8 cellular contexts compared by ENCODE assay signal in the genomic region with DNA sequence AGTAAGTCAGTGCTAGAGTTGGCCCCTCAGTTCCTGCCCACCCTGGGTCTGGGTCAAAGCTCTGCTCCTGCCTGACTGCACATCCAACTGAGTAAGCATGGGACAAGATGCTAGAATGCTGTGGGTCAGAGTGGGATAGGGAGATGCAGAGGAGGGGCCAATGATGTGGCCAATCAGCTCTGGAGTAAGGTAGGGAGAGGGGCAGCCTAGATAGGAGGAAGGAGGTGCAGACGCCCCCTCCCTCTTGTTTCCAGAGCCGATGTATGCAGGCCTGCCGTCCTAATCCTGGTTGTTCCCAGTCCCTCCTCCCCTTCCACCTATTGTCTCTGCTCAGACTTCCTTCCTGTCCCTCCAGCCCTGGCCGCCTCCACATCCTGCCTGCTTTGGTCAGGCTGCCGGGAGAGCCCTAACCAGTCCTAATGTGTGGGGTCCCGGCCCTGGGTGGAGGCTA. TPM values are rescaled to one million over a fixed set of nuclear protein-coding genes. Genes with fewer than 3 reads are reported as not detected.
DNase-seq lines count a peak whose midpoint lies in the region; ATAC-seq and TF ChIP-seq lines count a peak whose summit lies in the region.

No MANE protein-coding gene starts in this region.

- H3K4me2 ChIP-seq in GM23248 (ENCODE audit: unreplicated experiment): peak overlapping the region; percentile 57

- DNase-seq in GM23248: no peak
- peak; percentile 72 for DNase-seq in WERI-Rb-1
- DNase-seq in cardiac septum (ENCODE audit: low spot score): peak; percentile 88
- DNase-seq in retina: peak; percentile 52
- DNase-seq in NCI-H187 (lab: John Stamatoyannopoulos, UW): no peak
- DNase-seq in HEK293T (ENCODE audit: extremely low spot score): no peak
- DNase-seq in KBM-7: no peak

- no peaks in the 10 kb centered on the region for H3K9me3 ChIP-seq in GM23248 (ENCODE audit: low read depth)
- H3K9me3 ChIP-seq in WERI-Rb-1 (ENCODE audit: severe bottlenecking): no peaks in the 10 kb centered on the region

- H3K79me2 ChIP-seq in GM23248 (ENCODE audit: insufficient read depth): no peaks in the 10 kb centered on the region

- in situ Hi-C loops in GM23248 (cut with MboI) (loop anchor here (25.0 kb wide), 1 partner anchor 457 kb away; no protein-coding TSS in a partner anchor), KBM-7 (cut with MboI; ENCODE audit: low pct_unique_long_range_greater_than_20kb, low sequenced_read_pairs) (loop anchor here (10.0 kb wide), 1 partner anchor 454 kb away; no protein-coding TSS in a partner anchor)

- H2AFZ ChIP-seq in GM23248: peak overlapping the region; percentile 82; the same call in 1 of the 2 replicates

- intact Hi-C loops in cardiac septum (cut with DNase I): no loop called here

- H3K36me3 ChIP-seq in GM23248 (ENCODE audit: low read depth) (no peaks in the 10 kb centered on the region), WERI-Rb-1 (no peaks in the 10 kb centered on the region)

- H3K27ac ChIP-seq in GM23248: no peak overlapping the region
- peak overlapping the region; percentile 49 for H3K27ac ChIP-seq in WERI-Rb-1

- POLR2A ChIA-PET in HEK293T (lab: Yijun Ruan, JAX): interaction anchor here (2.2 to 2.5 kb wide), 2 partner anchors 11 to 44 kb away, joined by 8 to 11 read pairs; a partner anchor contains a TSS

- H3K4me3 ChIP-seq in GM23248 (peak overlapping the region; percentile 58; the same call in 1 of the 2 replicates), WERI-Rb-1 (ENCODE audit: low read depth, low read length) (peak overlapping the region; percentile 51)

- CTCF ChIA-PET in HEK293T (lab: Yijun Ruan, JAX): interaction anchor here (0.7 to 0.9 kb wide), 2 partner anchors 11 to 288 kb away, joined by 4 read pairs; a partner anchor contains a TSS

- H3F3A ChIP-seq in GM23248 (ENCODE audit: insufficient read depth): peaks cover 12% of the 10 kb centered on the region; the same call in 1 of the 2 replicates

- no peaks in the 10 kb centered on the region for H3K9me2 ChIP-seq in GM23248 (ENCODE audit: insufficient read depth)

- H3K9ac ChIP-seq in GM23248: peak overlapping the region; percentile 77; the same call in 1 of the 2 replicates

- no peaks in the 10 kb centered on the region for H4K20me1 ChIP-seq in GM23248 (ENCODE audit: insufficient read depth)

- no peak for TF ChIP-seq CTCF in WERI-Rb-1 (IDR thresholded peaks at IDR 0.05; ENCODE audit: low read depth, low read length)

- H3K27me3 ChIP-seq in GM23248 (replicated peaks; ENCODE audit: insufficient read depth) (no peaks in the 10 kb centered on the region), WERI-Rb-1 (ENCODE audit: insufficient read depth, low read depth, severe bottlenecking) (no peaks in the 10 kb centered on the region)

- no peak for ATAC-seq in GM18873 (IDR thresholded peaks at IDR 0.05; ENCODE audit: low FRiP score, unreplicated experiment)

- 84 to 85% methylated on average over 6 of the region's 6 CpGs for WGBS in GM23248 (ENCODE audit: low coverage in 1 of 2, low lambda C conversion rate in 2 of 2, missing lambda C conversion rate in 2 of 2), 2 experiments

- H3K4me1 ChIP-seq in GM23248 (ENCODE audit: insufficient read depth): peaks cover 11% of the 10 kb centered on the region

TF ChIP-seq in HEK293T, 16 proteins besides CTCF, POLR2A, EP300 and RAD21:
- TF ChIP-seq ZNF384 (IDR thresholded peaks at IDR 0.05) (no peak), HDGF (IDR thresholded peaks at IDR 0.05; ENCODE audit: borderline replicate concordance) (no peak), FOXA1 (IDR thresholded peaks at IDR 0.05) (no peak), CTBP1 (IDR thresholded peaks at IDR 0.05; ENCODE audit: borderline replicate concordance) (no peak), ELF4 (IDR thresholded peaks at IDR 0.05) (no peak), SP1 (IDR thresholded peaks at IDR 0.05) (no peak), ARNT (IDR thresholded peaks at IDR 0.05) (no peak), FOXK2 (IDR thresholded peaks at IDR 0.05) (no peak), L3MBTL2 (conservative IDR thresholded peaks at IDR 0.05) (no peak), TARDBP (IDR thresholded peaks at IDR 0.05) (no peak), NFRKB (IDR thresholded peaks at IDR 0.05) (no peak), SUZ12 (IDR thresholded peaks at IDR 0.05) (no peak), BHLHE40 (IDR thresholded peaks at IDR 0.05; ENCODE audit: borderline replicate concordance) (no peak), FOXM1 (IDR thresholded peaks at IDR 0.05; ENCODE audit: borderline replicate concordance) (no peak), LEF1 (IDR thresholded peaks at IDR 0.05; ENCODE audit: borderline replicate concordance) (no peak)
- TF ChIP-seq, protein P1, sequence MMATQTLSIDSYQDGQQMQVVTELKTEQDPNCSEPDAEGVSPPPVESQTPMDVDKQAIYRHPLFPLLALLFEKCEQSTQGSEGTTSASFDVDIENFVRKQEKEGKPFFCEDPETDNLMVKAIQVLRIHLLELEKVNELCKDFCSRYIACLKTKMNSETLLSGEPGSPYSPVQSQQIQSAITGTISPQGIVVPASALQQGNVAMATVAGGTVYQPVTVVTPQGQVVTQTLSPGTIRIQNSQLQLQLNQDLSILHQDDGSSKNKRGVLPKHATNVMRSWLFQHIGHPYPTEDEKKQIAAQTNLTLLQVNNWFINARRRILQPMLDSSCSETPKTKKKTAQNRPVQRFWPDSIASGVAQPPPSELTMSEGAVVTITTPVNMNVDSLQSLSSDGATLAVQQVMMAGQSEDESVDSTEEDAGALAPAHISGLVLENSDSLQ (IDR thresholded peaks at IDR 0.05): no peak
TF ChIP-seq in HEK293T: peak in this region for 0.

RNA-seq across cellular contexts. Expression of a gene that starts 1.3 kb away (rescaled TPM):
- total RNA-seq in GM23248 (2014; rRNA removed; shearing (Covaris generic)): 2.2 and 3.9 TPM in 2 replicates
- 2.2 TPM in 2 replicates for polyA plus RNA-seq in GM23248 (2016; fragmentation: Nextera tagmentation; extraction: Ambion mirVana)
- total RNA-seq in cardiac septum: 22.9 TPM

RNA-seq across cellular contexts. Expression of a gene that starts 29.6 kb away (rescaled TPM):
- 24.4 and 32.0 TPM in 2 replicates for total RNA-seq in GM23248 (2014; rRNA removed; shearing (Covaris generic))
- polyA plus RNA-seq in GM23248 (2016; fragmentation: Nextera tagmentation; extraction: Ambion mirVana): 21.8 and 23.8 TPM in 2 replicates
- 4.1 TPM for total RNA-seq in cardiac septum

RNA-seq across cellular contexts. Expression of a gene that starts 44.0 kb away (rescaled TPM):
- total RNA-seq in GM23248 (2014; rRNA removed; shearing (Covaris generic)): 2.8 and 3.8 TPM in 2 replicates
- 2.1 and 2.9 TPM in 2 replicates for polyA plus RNA-seq in GM23248 (2016; fragmentation: Nextera tagmentation; extraction: Ambion mirVana)
- 0.70 TPM for total RNA-seq in cardiac septum

RNA-seq across cellular contexts. Expression of a gene that starts 44.1 kb away (rescaled TPM):
- 43.8 and 53.2 TPM in 2 replicates for total RNA-seq in GM23248 (2014; rRNA removed; shearing (Covaris generic))
- 59.0 and 62.9 TPM in 2 replicates for polyA plus RNA-seq in GM23248 (2016; fragmentation: Nextera tagmentation; extraction: Ambion mirVana)
- total RNA-seq in cardiac septum: 34.1 TPM

Comparison
In these comparisons a context has a peak if more than half of its experiments do, and no peak if none do; other contexts are left out.
1. DNase-seq: peak in WERI-Rb-1 (single experiment), cardiac septum (single experiment) and retina (single experiment); none in GM23248 (single experiment), NCI-H187 (0 of 2), HEK293T (single experiment) and KBM-7 (single experiment).